ENCODE assay signal across 3 cellular contexts in the genomic region with DNA sequence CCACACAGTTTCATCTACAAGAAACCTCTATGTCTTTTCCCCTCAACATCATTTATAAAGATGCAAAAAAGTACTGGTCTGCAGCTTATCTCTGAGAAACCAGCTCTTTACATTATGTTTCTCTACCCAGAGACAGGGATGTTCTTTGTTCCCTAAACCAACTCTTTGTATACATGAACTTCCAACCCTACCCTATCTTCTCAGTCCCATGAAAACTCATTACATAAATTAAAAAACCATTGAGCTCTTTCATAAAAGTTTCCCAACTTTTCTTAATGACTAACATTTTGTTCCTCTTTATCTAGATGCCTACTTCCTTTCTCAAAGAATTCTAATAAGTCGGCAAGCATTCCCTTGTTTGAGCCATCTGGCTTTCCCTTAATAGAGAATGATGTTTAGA.
"Had no signal": no experiment of that assay in that cellular context is flagged by ENCODE, and none has a peak within 500 bp of the region (broad histone marks: within the 10 kb centered on the region; RNA-seq: fewer than 3 reads in every experiment).

No MANE protein-coding gene starts in this region.

- DNase-seq: GDM1, GF-D8 had no signal

- H3K4me3 ChIP-seq: GM12878 had no signal
